7 cellular contexts compared by ENCODE assay signal in genomic region chr20:2663364-2663886, GRCh38. TPM values are rescaled to one million over a fixed set of nuclear protein-coding genes. Genes with fewer than 3 reads are reported as not detected.
DNase-seq lines count a peak whose midpoint lies in the region; ATAC-seq lines count a peak whose summit lies in the region.

No MANE protein-coding gene starts in this region.

- H3K9me3 ChIP-seq in iPS-15b (ENCODE audit: control insufficient read depth, insufficient read depth, low read length), result no peaks in the 10 kb centered on the region

- H3K4me1 ChIP-seq in iPS-15b (ENCODE audit: control insufficient read depth, insufficient read depth, low read length), result peaks cover 3% of the 10 kb centered on the region

- H3K36me3 Mint-ChIP-seq in activated T-helper 1 cell treated with anti-CD3 and anti-CD28 coated beads, Interleukin-12 subunit alpha, Interleukin-12 subunit beta, Interleukin-2, Interleukin-4 antibody, amounts not matched to agents 30 ng/mL and 10 ng/mL and 1 ng/mL, durations not matched to agents 14 hours and 24 hours and 36 hours (ENCODE audit: low read depth), result peaks cover 37% of the 10 kb centered on the region

- peak overlapping the region; percentile 97 for H3K4me3 ChIP-seq in iPS-15b (ENCODE audit: low read depth, low read length)

- H3K4me1 Mint-ChIP-seq in activated T-helper 1 cell treated with anti-CD3 and anti-CD28 coated beads, Interleukin-12 subunit alpha, Interleukin-12 subunit beta, Interleukin-2, Interleukin-4 antibody, amounts not matched to agents 30 ng/mL and 10 ng/mL and 1 ng/mL, durations not matched to agents 14 hours and 24 hours and 36 hours (ENCODE audit: low read depth), result peaks cover 22% of the 10 kb centered on the region
- peaks cover 46% of the 10 kb centered on the region for H3K4me1 Mint-ChIP-seq in stimulated activated naive CD8-positive, alpha-beta T cell treated with anti-CD3 and anti-CD28 coated beads, Interleukin-15, amount 100 ng/mL, for 72 hours

- peak overlapping the region; percentile 86 for H3K27ac Mint-ChIP-seq in activated T-helper 1 cell treated with anti-CD3 and anti-CD28 coated beads, Interleukin-12 subunit alpha, Interleukin-12 subunit beta, Interleukin-2, Interleukin-4 antibody, amounts not matched to agents 30 ng/mL and 10 ng/mL and 1 ng/mL, durations not matched to agents 14 hours and 24 hours and 36 hours
- H3K27ac Mint-ChIP-seq in stimulated activated naive CD8-positive, alpha-beta T cell treated with anti-CD3 and anti-CD28 coated beads, Interleukin-15, amount 100 ng/mL, for 72 hours, result peak overlapping the region; percentile 96 to 98

- H3K36me3 ChIP-seq in iPS-15b (ENCODE audit: control insufficient read depth, insufficient read depth, low read length), result peaks cover 28% of the 10 kb centered on the region

- H3K27me3 ChIP-seq in iPS-15b (ENCODE audit: control insufficient read depth, insufficient read depth, low read length), result peaks cover 8% of the 10 kb centered on the region

- intact Hi-C loops in activated T-helper 1 cell treated with anti-CD3 and anti-CD28 coated beads, Interleukin-12 subunit alpha, Interleukin-12 subunit beta, Interleukin-2, Interleukin-4 antibody, amounts not matched to agents 30 ng/mL and 10 ng/mL and 1 ng/mL, durations not matched to agents 14 hours and 24 hours and 36 hours (cut with micrococcal nuclease), result no loop called here

- H3K27me3 Mint-ChIP-seq in activated T-helper 1 cell treated with anti-CD3 and anti-CD28 coated beads, Interleukin-12 subunit alpha, Interleukin-12 subunit beta, Interleukin-2, Interleukin-4 antibody, amounts not matched to agents 30 ng/mL and 10 ng/mL and 1 ng/mL, durations not matched to agents 14 hours and 24 hours and 36 hours (ENCODE audit: insufficient read depth), result peaks cover 1% of the 10 kb centered on the region
- no peaks in the 10 kb centered on the region for H3K27me3 Mint-ChIP-seq in stimulated activated naive CD8-positive, alpha-beta T cell treated with anti-CD3 and anti-CD28 coated beads, Interleukin-15, amount 100 ng/mL, for 72 hours

- peak overlapping the region; percentile 89 for H3K4me3 Mint-ChIP-seq in activated T-helper 1 cell treated with anti-CD3 and anti-CD28 coated beads, Interleukin-12 subunit alpha, Interleukin-12 subunit beta, Interleukin-2, Interleukin-4 antibody, amounts not matched to agents 30 ng/mL and 10 ng/mL and 1 ng/mL, durations not matched to agents 14 hours and 24 hours and 36 hours
- peak overlapping the region; percentile 90 to 91 for H3K4me3 Mint-ChIP-seq in stimulated activated naive CD8-positive, alpha-beta T cell treated with anti-CD3 and anti-CD28 coated beads, Interleukin-15, amount 100 ng/mL, for 72 hours

- DNase-seq in activated T-helper 1 cell treated with anti-CD3 and anti-CD28 coated beads, Interleukin-12 subunit alpha, Interleukin-12 subunit beta, Interleukin-2, Interleukin-4 antibody, amounts not matched to agents 30 ng/mL and 10 ng/mL and 1 ng/mL, durations not matched to agents 14 hours and 24 hours and 36 hours (ENCODE audit: low spot score), result no peak
- DNase-seq in stimulated activated naive CD8-positive, alpha-beta T cell treated with anti-CD3 and anti-CD28 coated beads, Interleukin-15, amount 100 ng/mL, for 72 hours, result no peak
- no peak for DNase-seq in activated effector memory CD4-positive, alpha-beta T cell treated with Interleukin-2 at 50 U/mL for 16 hours

- H3K9ac ChIP-seq in iPS-15b (ENCODE audit: low read depth, low read length), result peak overlapping the region; percentile 91

- ATAC-seq in HG03066 (IDR thresholded peaks at IDR 0.05; ENCODE audit: low read depth, unreplicated experiment) (peak; percentile 13), HG03378 (IDR thresholded peaks at IDR 0.05; ENCODE audit: unreplicated experiment) (no peak), GM19328 (IDR thresholded peaks at IDR 0.05; ENCODE audit: unreplicated experiment) (no peak)
- no peak for ATAC-seq in stimulated activated naive CD8-positive, alpha-beta T cell treated with anti-CD3 and anti-CD28 coated beads, Interleukin-15, amount 100 ng/mL, for 72 hours

- no peaks in the 10 kb centered on the region for H3K9me3 Mint-ChIP-seq in activated T-helper 1 cell treated with anti-CD3 and anti-CD28 coated beads, Interleukin-12 subunit alpha, Interleukin-12 subunit beta, Interleukin-2, Interleukin-4 antibody, amounts not matched to agents 30 ng/mL and 10 ng/mL and 1 ng/mL, durations not matched to agents 14 hours and 24 hours and 36 hours
- H3K9me3 Mint-ChIP-seq in stimulated activated naive CD8-positive, alpha-beta T cell treated with anti-CD3 and anti-CD28 coated beads, Interleukin-15, amount 100 ng/mL, for 72 hours, result no peaks in the 10 kb centered on the region

RNA-seq across cellular contexts. Expression of gene IDH3B, which starts 0.6 kb away (rescaled TPM):
- total RNA-seq in activated T-helper 1 cell treated with anti-CD3 and anti-CD28 coated beads, Interleukin-12 subunit alpha, Interleukin-12 subunit beta, Interleukin-2, Interleukin-4 antibody, amounts not matched to agents 30 ng/mL and 10 ng/mL and 1 ng/mL, durations not matched to agents 14 hours and 24 hours and 36 hours, result 116 and 125 TPM in 2 replicates

RNA-seq across cellular contexts. Expression of gene NOP56, which starts 11.0 kb away (rescaled TPM):
- 863 and 897 TPM in 2 replicates for total RNA-seq in activated T-helper 1 cell treated with anti-CD3 and anti-CD28 coated beads, Interleukin-12 subunit alpha, Interleukin-12 subunit beta, Interleukin-2, Interleukin-4 antibody, amounts not matched to agents 30 ng/mL and 10 ng/mL and 1 ng/mL, durations not matched to agents 14 hours and 24 hours and 36 hours

RNA-seq across cellular contexts. Expression of gene EBF4, which starts 29.2 kb away (rescaled TPM):
- 12.3 and 12.6 TPM in 2 replicates for total RNA-seq in activated T-helper 1 cell treated with anti-CD3 and anti-CD28 coated beads, Interleukin-12 subunit alpha, Interleukin-12 subunit beta, Interleukin-2, Interleukin-4 antibody, amounts not matched to agents 30 ng/mL and 10 ng/mL and 1 ng/mL, durations not matched to agents 14 hours and 24 hours and 36 hours
